Comparison of ENCODE assay signal across 8 cellular contexts in genomic region chr15:40941528-40942336, GRCh38. TPM values are rescaled to one million over a fixed set of nuclear protein-coding genes. Genes with fewer than 3 reads are reported as not detected.
DNase-seq lines count a peak whose midpoint lies in the region; ATAC-seq and TF ChIP-seq lines count a peak whose summit lies in the region.

No MANE protein-coding gene starts in this region.

- no peaks in the 10 kb centered on the region for H3K27me3 Mint-ChIP-seq in activated T-cell treated with anti-CD3 and anti-CD28 coated beads, Interleukin-2, amount 50 U/mL, for 4 hours (ENCODE audit: low read depth)

- H3K9me3 ChIP-seq in BLaER1 (no peaks in the 10 kb centered on the region), OCI-LY1 (ENCODE audit: low read length) (no peaks in the 10 kb centered on the region), esophagus muscularis mucosa (no peaks in the 10 kb centered on the region)

- H3K27me3 ChIP-seq in BLaER1 (no peaks in the 10 kb centered on the region), OCI-LY1 (ENCODE audit: insufficient read depth, low read length) (0 out of 2 replicates have a peak, but pooled peaks cover 14% of the 10 kb centered on the region), esophagus muscularis mucosa (peaks cover 0 to 4% (median 0%) of the 10 kb centered on the region in 4 donors)

- 0 out of 2 replicates have a peak overlapping the region, but pooled peaks have one; percentile 24 for H2AFZ ChIP-seq in OCI-LY1 (ENCODE audit: low read length)

- intact Hi-C loops in esophagus muscularis mucosa (cut with DNase I): loop anchor here (2.0 kb wide), 1 partner anchor 79 kb away; no protein-coding TSS in a partner anchor

- ATAC-seq in GM19043 (IDR thresholded peaks at IDR 0.05; ENCODE audit: low read depth, unreplicated experiment) (peak; percentile 50), HG03354 (IDR thresholded peaks at IDR 0.05; ENCODE audit: poor library complexity, severe bottlenecking, unreplicated experiment) (peak; percentile 69)
- peak; percentile 88 to 90 for ATAC-seq in activated T-cell treated with anti-CD3 and anti-CD28 coated beads, Interleukin-2, amount 50 U/mL, for 4 hours

- no peak for TF ChIP-seq POLR2A in esophagus muscularis mucosa (IDR thresholded peaks at IDR 0.05; ENCODE audit: low read depth)

- peak overlapping the region; percentile 78 for H3K4me3 Mint-ChIP-seq in activated T-cell treated with anti-CD3 and anti-CD28 coated beads, Interleukin-2, amount 50 U/mL, for 4 hours

- H3K79me2 ChIP-seq in OCI-LY1 (ENCODE audit: insufficient read depth, low read length): no peaks in the 10 kb centered on the region

- H3K4me2 ChIP-seq in BLaER1 (peak overlapping the region; percentile 98), OCI-LY1 (ENCODE audit: low read length) (peak overlapping the region; percentile 85)

- H3K36me3 Mint-ChIP-seq in activated T-cell treated with anti-CD3 and anti-CD28 coated beads, Interleukin-2, amount 50 U/mL, for 4 hours (ENCODE audit: insufficient read depth): no peaks in the 10 kb centered on the region

- H3K4me3 ChIP-seq in BLaER1: peak overlapping the region; percentile 68
- H3K4me3 ChIP-seq in OCI-LY1 (ENCODE audit: low read depth, low read length, poor library complexity, severe bottlenecking): peak overlapping the region; percentile 65
- peak overlapping the region; percentile 59 to 80 (median 68) for H3K4me3 ChIP-seq in esophagus muscularis mucosa

- H4K20me1 ChIP-seq in BLaER1 (no peaks in the 10 kb centered on the region), OCI-LY1 (ENCODE audit: insufficient read depth, low read length) (no peaks in the 10 kb centered on the region)

- peaks cover 39% of the 10 kb centered on the region for H3K4me1 Mint-ChIP-seq in activated T-cell treated with anti-CD3 and anti-CD28 coated beads, Interleukin-2, amount 50 U/mL, for 4 hours (ENCODE audit: low read depth)

- H3K9me2 ChIP-seq in OCI-LY1 (ENCODE audit: low read depth, low read length): no peaks in the 10 kb centered on the region

- H3K27ac ChIP-seq in BLaER1: peak overlapping the region; percentile 94
- no peak overlapping the region for H3K27ac ChIP-seq in OCI-LY1 (ENCODE audit: low read depth, low read length, poor library complexity, severe bottlenecking)
- H3K27ac ChIP-seq in esophagus muscularis mucosa (replicated peaks in 1 of 4): peak overlapping the region; percentile 80 to 91 (median 86)

- H3F3A ChIP-seq in OCI-LY1 (ENCODE audit: insufficient read depth, low read length): no peaks in the 10 kb centered on the region

- peak overlapping the region; percentile 81 for H3K9ac ChIP-seq in BLaER1
- H3K9ac ChIP-seq in OCI-LY1 (ENCODE audit: low read length): peak overlapping the region; percentile 70

- DNase-seq in activated T-cell treated with anti-CD3 and anti-CD28 coated beads, Interleukin-2, amount 50 U/mL, for 4 hours: peak; percentile 52
- DNase-seq in esophagus muscularis mucosa (ENCODE audit: extremely low spot score) (no peak), myocyte (ENCODE audit: low read depth) (peak; percentile 69)
- DNase-seq in stimulated activated naive CD4-positive, alpha-beta T cell (lab: John Stamatoyannopoulos, UW): peak; percentile 45 to 79 (median 68)

- 0% methylated on average over 10 of the region's 92 CpGs for WGBS in esophagus muscularis mucosa

- no peaks in the 10 kb centered on the region for H3K9me3 Mint-ChIP-seq in activated T-cell treated with anti-CD3 and anti-CD28 coated beads, Interleukin-2, amount 50 U/mL, for 4 hours

- peaks cover 73% of the 10 kb centered on the region for H3K4me1 ChIP-seq in BLaER1
- peaks cover 17% of the 10 kb centered on the region for H3K4me1 ChIP-seq in OCI-LY1 (ENCODE audit: insufficient read depth, low read length, severe bottlenecking)
- H3K4me1 ChIP-seq in esophagus muscularis mucosa: peaks cover 37 to 58% (median 41%) of the 10 kb centered on the region in 4 donors

- no peaks in the 10 kb centered on the region for H3K36me3 ChIP-seq in BLaER1
- H3K36me3 ChIP-seq in OCI-LY1 (ENCODE audit: insufficient read depth, low read length): no peaks in the 10 kb centered on the region
- H3K36me3 ChIP-seq in esophagus muscularis mucosa: peaks cover 0 to 12% (median 0%) of the 10 kb centered on the region in 4 donors

- TF ChIP-seq EP300 in esophagus muscularis mucosa (IDR thresholded peaks at IDR 0.05): no peak

- TF ChIP-seq CTCF in OCI-LY1 (IDR thresholded peaks at IDR 0.05; ENCODE audit: low read length): peak; percentile 36
- peak; percentile 55 to 87 (median 81) for TF ChIP-seq CTCF in esophagus muscularis mucosa (IDR thresholded peaks at IDR 0.05)

RNA-seq across cellular contexts. Expression of gene CHAC1, which starts 11.5 kb away (rescaled TPM):
- total RNA-seq in activated T-cell treated with anti-CD3 and anti-CD28 coated beads, Interleukin-2, amount 50 U/mL, for 4 hours: 10 to 100 TPM; 12.0 to 31.3 (median 20.8) TPM
- total RNA-seq in esophagus muscularis mucosa: 1 to 10 TPM in 3 of 4 donors, under 1 TPM in 1; 0.66 to 3.6 (median 1.3) TPM
- 5.5 and 10.4 TPM in 2 replicates for total RNA-seq in myocyte
- polyA plus RNA-seq in myocyte (2012): 64.2 TPM

RNA-seq across cellular contexts. Expression of gene DLL4, which starts 12.6 kb away (rescaled TPM):
- under 1 TPM; 0.05 to 0.38 (median 0.37) TPM for total RNA-seq in activated T-cell treated with anti-CD3 and anti-CD28 coated beads, Interleukin-2, amount 50 U/mL, for 4 hours
- total RNA-seq in esophagus muscularis mucosa (10 to 100 TPM in 1 of 4 donors, 1 to 10 TPM in 3; 1.7 to 12.6 (median 7.5) TPM), myocyte (0.13 TPM in 1 of 2 replicates, not detected in the other)
- polyA plus RNA-seq in myocyte (2012): 0.08 TPM

RNA-seq across cellular contexts. Expression of gene VPS18, which starts 47.5 kb away (rescaled TPM):
- 10 to 100 TPM; 15.9 to 16.7 (median 16.4) TPM for total RNA-seq in activated T-cell treated with anti-CD3 and anti-CD28 coated beads, Interleukin-2, amount 50 U/mL, for 4 hours
- total RNA-seq in esophagus muscularis mucosa (10 to 100 TPM; 28.7 to 36.6 (median 32.2) TPM), myocyte (34.4 and 43.3 TPM in 2 replicates)
- polyA plus RNA-seq in myocyte (2012): 29.8 TPM
